ENCODE assay signal across 20 cellular contexts in the genomic region with DNA sequence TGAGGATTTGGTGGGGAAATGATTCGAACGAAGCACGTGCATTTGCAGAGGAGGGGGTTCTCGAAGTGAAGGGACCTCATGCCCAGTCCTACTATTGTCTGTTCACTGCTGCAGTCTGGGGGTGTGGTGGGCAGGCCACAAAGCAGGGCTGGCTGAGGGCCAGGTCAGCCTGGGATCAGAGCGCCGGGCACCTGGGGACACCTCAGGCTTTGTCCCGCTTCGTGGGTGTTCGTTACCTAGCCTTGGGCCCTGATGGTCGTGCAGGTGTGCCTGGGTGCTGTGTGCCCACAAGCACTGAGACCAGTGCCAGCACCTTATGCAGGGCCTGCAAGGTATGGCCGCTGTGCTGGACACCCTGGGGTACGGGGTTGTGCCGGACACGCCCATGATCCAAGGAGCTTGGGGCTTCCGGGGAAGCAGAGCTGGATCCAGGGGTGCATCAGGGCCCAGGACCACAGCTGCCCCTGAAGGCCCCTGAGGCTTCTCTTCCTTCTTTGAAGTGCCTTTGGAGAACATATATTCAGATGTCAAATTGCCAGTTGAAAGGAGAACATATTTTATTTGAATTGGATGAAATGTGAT.
DNase-seq lines count a peak whose midpoint lies in the region; ATAC-seq and TF ChIP-seq lines count a peak whose summit lies in the region.
"Had no signal": no experiment of that assay in that cellular context is flagged by ENCODE, and none has a peak within 500 bp of the region (broad histone marks: within the 10 kb centered on the region; RNA-seq: fewer than 3 reads in every experiment).

No MANE protein-coding gene starts in this region.

- peaks cover 7% of the 10 kb centered on the region for H3K79me1 ChIP-seq in neuronal stem cell (ENCODE audit: low read depth, low read length)

- H3K4me1 ChIP-seq in heart right ventricle (peaks cover 0 to 19% (median 5%) of the 10 kb centered on the region in 9 donors), adipocyte (ENCODE audit: control insufficient read depth, insufficient read depth, low read length) (peaks cover 10% of the 10 kb centered on the region), neuronal stem cell (ENCODE audit: control insufficient read depth in 2 of 2, insufficient read depth in 1 of 2, low read depth in 1 of 2, low read length in 2 of 2) (peaks cover 0 to 3% of the 10 kb centered on the region in 2 donors), stomach smooth muscle (ENCODE audit: control insufficient read depth, insufficient read depth, low read length) (peaks cover 61% of the 10 kb centered on the region)
- H3K4me1 ChIP-seq: HAP-1 had no signal

- H4K91ac ChIP-seq in neuronal stem cell (ENCODE audit: low read depth, low read length, poor library complexity): no peak overlapping the region

- H2BK5ac ChIP-seq in neuronal stem cell (ENCODE audit: low read length): no peak overlapping the region

- H3K9ac ChIP-seq in adipocyte (ENCODE audit: low read length) (no peak overlapping the region), neuronal stem cell (ENCODE audit: low read depth, low read length, poor library complexity) (no peak overlapping the region), stomach smooth muscle (ENCODE audit: low read length in 2 of 2) (no peak overlapping the region)

- H3K4me3 ChIP-seq in heart right ventricle (no peak overlapping the region), adipocyte (ENCODE audit: low read length) (no peak overlapping the region), neuronal stem cell (ENCODE audit: low read length in 2 of 2) (no peak overlapping the region), stomach smooth muscle (ENCODE audit: low read length in 2 of 2) (no peak overlapping the region)
- H3K4me3 ChIP-seq: GM23338, HAP-1 had no signal

- H3K27me3 ChIP-seq in heart right ventricle: peaks cover 0 to 7% (median 0%) of the 10 kb centered on the region in 7 donors
- no peaks in the 10 kb centered on the region for H3K27me3 ChIP-seq in adipocyte (replicated peaks; ENCODE audit: control insufficient read depth, insufficient read depth, low read length)
- H3K27me3 ChIP-seq in neuronal stem cell (ENCODE audit: control insufficient read depth in 3 of 3, insufficient read depth in 3 of 3, low read depth in 1 of 3, low read length in 3 of 3): no peaks in the 10 kb centered on the region
- H3K27me3 ChIP-seq in stomach smooth muscle (ENCODE audit: control insufficient read depth in 1 of 2, insufficient read depth in 2 of 2, low read length in 2 of 2): no peaks in the 10 kb centered on the region

- no peak overlapping the region for H2BK15ac ChIP-seq in neuronal stem cell (ENCODE audit: low read length)

- peak overlapping the region; percentile 29 for H3K23ac ChIP-seq in neuronal stem cell (ENCODE audit: low read depth, low read length, poor library complexity)

- no peak overlapping the region for H2BK120ac ChIP-seq in neuronal stem cell (ENCODE audit: low read depth, low read length)

- H3K9me3 ChIP-seq in heart right ventricle (no peaks in the 10 kb centered on the region), adipocyte (ENCODE audit: control insufficient read depth, low read length) (no peaks in the 10 kb centered on the region), neuronal stem cell (replicated peaks in 1 of 2; ENCODE audit: control insufficient read depth in 2 of 2, insufficient read depth in 1 of 2, low read depth in 1 of 2, low read length in 2 of 2) (no peaks in the 10 kb centered on the region), stomach smooth muscle (ENCODE audit: control insufficient read depth in 2 of 2, low read length in 2 of 2) (no peaks in the 10 kb centered on the region)
- H3K9me3 ChIP-seq: HAP-1 had no signal

- no peak overlapping the region for H4K8ac ChIP-seq in neuronal stem cell (ENCODE audit: low read depth, low read length)

- H3K14ac ChIP-seq in neuronal stem cell (ENCODE audit: low read length): no peak overlapping the region

- H2AFZ ChIP-seq in neuronal stem cell (ENCODE audit: low read length): no peak overlapping the region
- H2AFZ ChIP-seq: GM23338 had no signal

- H3K4me2 ChIP-seq in neuronal stem cell (ENCODE audit: insufficient read depth, low read length, poor library complexity, severe bottlenecking): no peak overlapping the region
- H3K4me2 ChIP-seq: GM23338 had no signal

- DNase-seq in Right ventricle myocardium superior (peak; percentile 36), heart right ventricle (no peak), adipocyte (ENCODE audit: low read depth) (peak; percentile 36), neuronal stem cell (ENCODE audit: low spot score) (no peak), NCI-H1436 (lab: John Stamatoyannopoulos, UW) (no peak), HPDE6-E6E7 (ENCODE audit: extremely low spot score) (no peak), NCI-H82 treated with DMSO at 0.1 percent for 48 hours (lab: John Stamatoyannopoulos, UW; ENCODE audit: unreplicated experiment) (no peak)
- DNase-seq: CD4-positive, CD25-positive, alpha-beta regulatory T cell; DND-41; KG1; NCI-H1092; NCI-H1436 treated with DMSO at 0.1 percent for 48 hours; NCI-H1930; NCI-H510A; NCI-H748 treated with DMSO at 0.1 percent for 48 hours; SHP77 had no signal

- ATAC-seq in Right ventricle myocardium superior (ENCODE audit: poor library complexity) (no peak), heart right ventricle (no peak)
- ATAC-seq: GM23338, Panc1 had no signal

- TF ChIP-seq CTCF in heart right ventricle (IDR thresholded peaks at IDR 0.05): no peak

- 90 to 94% methylated on average over 15 of the region's 15 CpGs for WGBS in heart right ventricle, 2 donors
- WGBS in neuronal stem cell (ENCODE audit: extremely low coverage in 2 of 2, insufficient read length in 2 of 2, insufficient replicate concordance in 1 of 2), 2 donors: no CpG with 5 or more reads among the region's 15 CpGs

- H3K27ac ChIP-seq in heart right ventricle (no peak overlapping the region), neuronal stem cell (replicated peaks; ENCODE audit: low read length) (no peak overlapping the region), stomach smooth muscle (ENCODE audit: low read length) (peak overlapping the region; percentile 18)

- H2BK12ac ChIP-seq in neuronal stem cell (ENCODE audit: low read length): no peak overlapping the region

- H3K18ac ChIP-seq in neuronal stem cell (ENCODE audit: low read length): no peak overlapping the region

- intact Hi-C loops in Right ventricle myocardium superior (cut with DNase I): no loop called here
- intact Hi-C loops in heart right ventricle (cut with DNase I): no loop called here

- no peak overlapping the region for H2AK5ac ChIP-seq in neuronal stem cell (ENCODE audit: low read depth, low read length)

- H3K4ac ChIP-seq in neuronal stem cell (ENCODE audit: low read length): no peak overlapping the region

- H3K36me3 ChIP-seq in heart right ventricle: peaks cover 0 to 19% (median 0%) of the 10 kb centered on the region in 9 donors
- H3K36me3 ChIP-seq in adipocyte (ENCODE audit: control insufficient read depth, insufficient read depth, low read length, severe bottlenecking): peaks cover 70% of the 10 kb centered on the region
- H3K36me3 ChIP-seq in neuronal stem cell (replicated peaks in 1 of 2; ENCODE audit: control insufficient read depth in 2 of 2, insufficient read depth in 2 of 2, low read length in 2 of 2): no peaks in the 10 kb centered on the region
- peaks cover 4 to 9% of the 10 kb centered on the region in 2 donors for H3K36me3 ChIP-seq in stomach smooth muscle (ENCODE audit: control insufficient read depth in 2 of 2, insufficient read depth in 2 of 2, low read length in 2 of 2)
- H3K36me3 ChIP-seq: HAP-1 had no signal

Comparison
In these comparisons a context has a peak if more than half of its experiments do, and no peak if none do; other contexts are left out.
1. DNase-seq: peak in Right ventricle myocardium superior (single experiment) and adipocyte (single experiment); none in heart right ventricle (0 of 2), neuronal stem cell (single experiment), NCI-H1436 (single experiment), HPDE6-E6E7 (single experiment) and NCI-H82 treated with DMSO at 0.1 percent for 48 hours (single experiment).